ENCODE assay signal across 12 cellular contexts in genomic region chr21:25323356-25323949, GRCh38.
"Had no signal": no experiment of that assay in that cellular context is flagged by ENCODE, and none has a peak within 500 bp of the region (broad histone marks: within the 10 kb centered on the region; RNA-seq: fewer than 3 reads in every experiment).

No MANE protein-coding gene starts in this region.

- DNase-seq: activated CD4-positive, alpha-beta T cell treated with anti-CD3 and anti-CD28 coated beads for 1 hour; activated CD4-positive, alpha-beta T cell treated with anti-CD3 and anti-CD28 coated beads, Interleukin-2, amount 50 U/mL, for 4 hours; activated naive CD4-positive, alpha-beta T cell treated with Interleukin-2 at 50 U/mL for 16 hours; activated T-cell treated with anti-CD3 and anti-CD28 coated beads for 4 hours; aorta; left ventricle myocardium inferior; mesenchymal stem cell; natural killer cell; retina; stimulated activated CD4-positive, alpha-beta T cell treated with anti-CD3 and anti-CD28 coated beads, Interleukin-2, amount 100 ng/mL, for 48 hours had no signal

- H3K9me3 ChIP-seq: left ventricle myocardium inferior had no signal

- H3K36me3 Mint-ChIP-seq: natural killer cell; stimulated activated memory B cell treated with anti-CD40 and anti-IgM and Interleukin-4, amounts not matched to agents 10 μg/mL and 1 μg/mL and 100 μg/mL, for 72 hours had no signal

- H3K36me3 ChIP-seq: left ventricle myocardium inferior had no signal

- H3K27me3 Mint-ChIP-seq: stimulated activated memory B cell treated with anti-CD40 and anti-IgM and Interleukin-4, amounts not matched to agents 10 μg/mL and 1 μg/mL and 100 μg/mL, for 72 hours had no signal

- H3K27ac ChIP-seq: left ventricle myocardium inferior, VCaP had no signal

- H3K4me1 Mint-ChIP-seq: natural killer cell; stimulated activated memory B cell treated with anti-CD40 and anti-IgM and Interleukin-4, amounts not matched to agents 10 μg/mL and 1 μg/mL and 100 μg/mL, for 72 hours had no signal

- H3K4me1 ChIP-seq: left ventricle myocardium inferior had no signal

- H3K4me3 Mint-ChIP-seq: natural killer cell; stimulated activated memory B cell treated with anti-CD40 and anti-IgM and Interleukin-4, amounts not matched to agents 10 μg/mL and 1 μg/mL and 100 μg/mL, for 72 hours had no signal

- H3K4me3 ChIP-seq: left ventricle myocardium inferior had no signal

- H3K27ac Mint-ChIP-seq: natural killer cell; stimulated activated memory B cell treated with anti-CD40 and anti-IgM and Interleukin-4, amounts not matched to agents 10 μg/mL and 1 μg/mL and 100 μg/mL, for 72 hours had no signal

- ATAC-seq: natural killer cell; stimulated activated memory B cell treated with anti-CD40 and anti-IgM and Interleukin-4, amounts not matched to agents 10 μg/mL and 1 μg/mL and 100 μg/mL, for 72 hours had no signal

- H3K9me3 Mint-ChIP-seq: stimulated activated memory B cell treated with anti-CD40 and anti-IgM and Interleukin-4, amounts not matched to agents 10 μg/mL and 1 μg/mL and 100 μg/mL, for 72 hours had no signal
